Comparison of ENCODE assay signal across 8 cellular contexts in genomic region chr20:18567739-18568091, GRCh38. TPM values are rescaled to one million over a fixed set of nuclear protein-coding genes. Genes with fewer than 3 reads are reported as not detected.
DNase-seq lines count a peak whose midpoint lies in the region; ATAC-seq and TF ChIP-seq lines count a peak whose summit lies in the region.

No MANE protein-coding gene starts in this region.

- ATAC-seq in left ventricle myocardium superior (peak; percentile 22), HG02840 (IDR thresholded peaks at IDR 0.05; ENCODE audit: low FRiP score, unreplicated experiment) (no peak)

- peak overlapping the region; percentile 93 to 99 (median 97) for H3K27ac Mint-ChIP-seq in CD14-positive monocyte

- DNase-seq in CD14-positive monocyte (ENCODE audit: low spot score) (no peak), GM23248 (peak; percentile 57), WERI-Rb-1 (no peak), left ventricle myocardium superior (no peak), smooth muscle cell (lab: John Stamatoyannopoulos, UW; ENCODE audit: unreplicated experiment) (no peak), germinal center (ENCODE audit: low spot score) (no peak), GM03348 (ENCODE audit: low spot score) (no peak)

- WGBS in GM23248 (ENCODE audit: low coverage in 1 of 2, low lambda C conversion rate in 2 of 2, missing lambda C conversion rate in 2 of 2), 2 experiments: 1% methylated on average over 6 of the region's 6 CpGs
- 7% methylated on average over 6 of the region's 6 CpGs for WGBS in smooth muscle cell (ENCODE audit: low lambda C conversion rate)

- peaks cover 29% of the 10 kb centered on the region for H3K4me1 Mint-ChIP-seq in CD14-positive monocyte

- H3K36me3 ChIP-seq in GM23248 (ENCODE audit: low read depth) (peaks cover 13% of the 10 kb centered on the region; the same call in 1 of the 2 replicates), WERI-Rb-1 (peaks cover 9% of the 10 kb centered on the region), smooth muscle cell (ENCODE audit: low read depth) (no peaks in the 10 kb centered on the region)

- H3F3A ChIP-seq in GM23248 (ENCODE audit: insufficient read depth) (peaks cover 21% of the 10 kb centered on the region; the same call in 1 of the 2 replicates), smooth muscle cell (ENCODE audit: low read depth) (peaks cover 9% of the 10 kb centered on the region)

- H3K9ac ChIP-seq in GM23248 (peak overlapping the region; percentile 89), smooth muscle cell (ENCODE audit: low read depth) (peak overlapping the region; percentile 83)

- intact Hi-C loops in CD14-positive monocyte (cut with micrococcal nuclease) (loop anchor here (5.0 to 10.0 kb wide), 2 partner anchors 60 to 227 kb away; partner anchors contain the start of gene SEC23B (in 2 of the 2)), left ventricle myocardium superior (cut with micrococcal nuclease) (no loop called here)

- TF ChIP-seq CTCF in CD14-positive monocyte (IDR thresholded peaks at IDR 0.05) (no peak), WERI-Rb-1 (IDR thresholded peaks at IDR 0.05; ENCODE audit: low read depth, low read length) (no peak), smooth muscle cell (IDR thresholded peaks at IDR 0.05; ENCODE audit: borderline replicate concordance, insufficient read depth, poor library complexity, severe bottlenecking) (no peak)

- H4K20me1 ChIP-seq in GM23248 (ENCODE audit: insufficient read depth): no peaks in the 10 kb centered on the region
- H4K20me1 ChIP-seq in smooth muscle cell (ENCODE audit: low read depth): no peaks in the 10 kb centered on the region

- H3K36me3 Mint-ChIP-seq in CD14-positive monocyte: peaks cover 15 to 30% of the 10 kb centered on the region in 2 donors

- no peaks in the 10 kb centered on the region for H3K9me2 ChIP-seq in GM23248 (ENCODE audit: insufficient read depth)

- H3K4me3 ChIP-seq in GM23248 (peak overlapping the region; percentile 86), WERI-Rb-1 (ENCODE audit: low read depth, low read length) (peak overlapping the region; percentile 62), smooth muscle cell (peak overlapping the region; percentile 75)

- peak overlapping the region; percentile 92 for H3K4me3 Mint-ChIP-seq in CD14-positive monocyte

- peaks cover 0 to 7% (median 2%) of the 10 kb centered on the region in 7 donors for H3K9me3 Mint-ChIP-seq in CD14-positive monocyte

- peak overlapping the region; percentile 97 for H2AFZ ChIP-seq in GM23248
- H2AFZ ChIP-seq in smooth muscle cell (ENCODE audit: low read depth): peak overlapping the region; percentile 95

- H3K9me3 ChIP-seq in GM23248 (ENCODE audit: low read depth): no peaks in the 10 kb centered on the region
- no peaks in the 10 kb centered on the region for H3K9me3 ChIP-seq in WERI-Rb-1 (ENCODE audit: severe bottlenecking)
- H3K9me3 ChIP-seq in smooth muscle cell (replicated peaks; ENCODE audit: low read depth): no peaks in the 10 kb centered on the region

- in situ Hi-C loops in GM23248 (cut with MboI): no loop called here

- peak overlapping the region; percentile 64 for H3K27ac ChIP-seq in GM23248
- peak overlapping the region; percentile 68 for H3K27ac ChIP-seq in WERI-Rb-1
- H3K27ac ChIP-seq in smooth muscle cell (ENCODE audit: low read depth): peak overlapping the region; percentile 66

- H3K4me1 ChIP-seq in GM23248 (ENCODE audit: insufficient read depth) (peaks cover 6% of the 10 kb centered on the region; the same call in 1 of the 2 replicates), smooth muscle cell (ENCODE audit: low read depth) (peaks cover 14% of the 10 kb centered on the region)

- H3K4me2 ChIP-seq in GM23248 (ENCODE audit: unreplicated experiment) (peak overlapping the region; percentile 91), smooth muscle cell (peak overlapping the region; percentile 87)

- no peaks in the 10 kb centered on the region for H3K27me3 ChIP-seq in GM23248 (replicated peaks; ENCODE audit: insufficient read depth)
- H3K27me3 ChIP-seq in WERI-Rb-1 (ENCODE audit: insufficient read depth, low read depth, severe bottlenecking): no peaks in the 10 kb centered on the region
- H3K27me3 ChIP-seq in smooth muscle cell (ENCODE audit: low read depth): no peaks in the 10 kb centered on the region

- H3K27me3 Mint-ChIP-seq in CD14-positive monocyte (ENCODE audit: low read depth in 3 of 3): peaks cover 0 to 2% (median 0%) of the 10 kb centered on the region in 3 donors

- H3K79me2 ChIP-seq in GM23248 (ENCODE audit: insufficient read depth) (peaks cover 34% of the 10 kb centered on the region), smooth muscle cell (ENCODE audit: low read depth) (peaks cover 18% of the 10 kb centered on the region)

RNA-seq across cellular contexts. Expression of gene SMIM26, which starts 0.5 kb away (rescaled TPM):
- polyA plus RNA-seq in CD14-positive monocyte (100 to 1,000 TPM; 176 to 206 TPM), GM23248 (2016; fragmentation: Nextera tagmentation; extraction: Ambion mirVana) (142 and 148 TPM in 2 replicates), smooth muscle cell (71.8 and 90.0 TPM in 2 replicates)
- total RNA-seq in GM23248 (2014; rRNA removed; shearing (Covaris generic)): 54.9 and 115 TPM in 2 replicates
- total RNA-seq in left ventricle myocardium superior (112 TPM), smooth muscle cell (88.6 and 161 TPM in 2 replicates)

RNA-seq across cellular contexts. Expression of gene DTD1, which starts 20.1 kb away (rescaled TPM):
- 10 to 100 TPM; 26.3 to 33.6 TPM for polyA plus RNA-seq in CD14-positive monocyte
- total RNA-seq in GM23248 (2014; rRNA removed; shearing (Covaris generic)): 64.6 and 73.3 TPM in 2 replicates
- polyA plus RNA-seq in GM23248 (2016; fragmentation: Nextera tagmentation; extraction: Ambion mirVana): 77.7 and 79.8 TPM in 2 replicates
- total RNA-seq in left ventricle myocardium superior: 10.7 TPM
- total RNA-seq in smooth muscle cell: 23.9 and 27.5 TPM in 2 replicates
- polyA plus RNA-seq in smooth muscle cell: 26.9 and 27.2 TPM in 2 replicates

RNA-seq across cellular contexts. Expression of gene SEC23B, which starts 60.0 kb away (rescaled TPM):
- polyA plus RNA-seq in CD14-positive monocyte (10 to 100 TPM; 68.4 to 88.1 TPM), GM23248 (2016; fragmentation: Nextera tagmentation; extraction: Ambion mirVana) (36.8 and 43.8 TPM in 2 replicates), smooth muscle cell (44.2 and 55.6 TPM in 2 replicates)
- 48.5 and 49.2 TPM in 2 replicates for total RNA-seq in GM23248 (2014; rRNA removed; shearing (Covaris generic))
- total RNA-seq in left ventricle myocardium superior (9.5 TPM), smooth muscle cell (53.9 and 55.8 TPM in 2 replicates)
